Comparison of ENCODE assay signal across 11 cellular contexts in genomic region chr12:66092559-66093269, GRCh38. TPM values are rescaled to one million over a fixed set of nuclear protein-coding genes. Genes with fewer than 3 reads are reported as not detected.
DNase-seq lines count a peak whose midpoint lies in the region; ATAC-seq, FAIRE-seq and TF ChIP-seq lines count a peak whose summit lies in the region.
"Had no signal": no experiment of that assay in that cellular context is flagged by ENCODE, and none has a peak within 500 bp of the region (broad histone marks: within the 10 kb centered on the region; RNA-seq: fewer than 3 reads in every experiment).

No MANE protein-coding gene starts in this region.

- H3K27me3 ChIP-seq in pancreas: no peaks in the 10 kb centered on the region

- peak; percentile 70 for ATAC-seq in GM19025 (IDR thresholded peaks at IDR 0.05; ENCODE audit: low read depth, unreplicated experiment)
- peak; percentile 66 for ATAC-seq in HG03442 (IDR thresholded peaks at IDR 0.05; ENCODE audit: unreplicated experiment)
- ATAC-seq in pancreas: peak in 3 of 4 donors; percentile 26 to 65 (median 27)
- ATAC-seq in HG02840 (IDR thresholded peaks at IDR 0.05; ENCODE audit: low FRiP score, unreplicated experiment): no peak
- ATAC-seq: GM23338 had no signal

- H3K36me3 ChIP-seq in pancreas: no peaks in the 10 kb centered on the region
- H3K36me3 ChIP-seq: lower lobe of right lung had no signal

- intact Hi-C loops in pancreas (cut with DNase I): no loop called here

- peak; percentile 33 for DNase-seq in dedifferentiated amniotic fluid mesenchymal stem cell (ENCODE audit: extremely low spot score)
- peak in 2 of 6 donors; percentile 7 to 23 for DNase-seq in pancreas
- no peak for DNase-seq in NK-92 treated with Interleukin-12 subunit alpha and Interleukin-12 subunit beta, amount 100 ng/mL, for 24 hours (lab: John Stamatoyannopoulos, UW)
- DNase-seq in retina: no peak
- DNase-seq: KG1, lower lobe of right lung had no signal

- H3K9me3 ChIP-seq in pancreas: no peaks in the 10 kb centered on the region
- H3K9me3 ChIP-seq: lower lobe of right lung had no signal

- no peaks in the 10 kb centered on the region for H3K4me1 ChIP-seq in pancreas

- WGBS in pancreas, 2 donors: 0% methylated on average over 1 of the region's 1 CpG

- FAIRE-seq in pancreas (lab: Jason Lieb, UNC): no peak
- FAIRE-seq: endometrium had no signal

- peak overlapping the region in 1 of 4 donors; percentile 44 for H3K27ac ChIP-seq in pancreas
- H3K27ac ChIP-seq: lower lobe of right lung had no signal

- no peak for TF ChIP-seq CTCF in pancreas (IDR thresholded peaks at IDR 0.05)

- no peak overlapping the region for H3K4me3 ChIP-seq in pancreas
- H3K4me3 ChIP-seq: GM23338, lower lobe of right lung had no signal

RNA-seq across cellular contexts. Expression of gene LLPH, which starts 37.8 kb away (rescaled TPM):
- 10 to 100 TPM in 1 of 6 donors, 1 to 10 TPM in 5; 4.7 to 10.1 (median 7.9) TPM for total RNA-seq in pancreas
- polyA plus RNA-seq in pancreas: 10 to 100 TPM in 1 of 2 donors, 1 to 10 TPM in 1; 3.8 to 10.5 TPM
